ENCODE assay signal across 8 cellular contexts in the genomic region with DNA sequence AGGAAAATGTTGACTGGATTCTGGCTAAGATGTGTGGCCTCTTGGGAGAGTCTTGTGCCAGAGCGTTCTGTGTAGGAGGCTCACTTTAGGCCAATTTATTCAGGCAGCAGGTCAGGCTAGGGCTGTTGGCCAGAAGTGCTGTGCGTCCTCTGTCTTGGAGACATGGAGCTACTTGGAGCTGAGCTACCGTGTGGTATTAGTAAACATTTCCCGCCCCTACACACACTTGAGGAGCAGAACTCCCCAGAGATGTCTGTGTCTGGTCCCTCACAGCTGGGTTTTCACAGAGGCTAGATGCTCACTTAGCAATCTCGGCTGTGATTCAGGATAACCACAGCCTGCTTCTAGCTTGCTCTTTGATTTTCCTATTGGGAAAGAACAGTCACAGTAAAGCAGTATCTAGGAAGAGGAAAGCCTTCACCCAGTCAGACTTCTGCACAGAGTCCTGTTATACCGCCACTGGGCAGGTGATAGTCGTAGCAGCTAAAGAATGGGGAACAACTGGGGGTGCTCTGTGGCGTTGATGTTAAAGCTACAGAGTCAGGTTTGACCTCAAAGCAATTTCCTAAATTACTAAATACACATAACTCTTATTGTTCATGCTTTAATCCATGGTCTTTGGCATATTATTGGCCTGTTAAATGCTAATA.
A peak's percentile ranks its signal among the peaks of the same experiment; 100 is the strongest.
DNase-seq lines count a peak whose midpoint lies in the region; ATAC-seq and TF ChIP-seq lines count a peak whose summit lies in the region.

No MANE protein-coding gene starts in this region.

- POLR2A ChIA-PET in HEK293 (lab: Yijun Ruan, JAX), result no interaction called here

- peak; percentile 33 for ATAC-seq in GM18508 (IDR thresholded peaks at IDR 0.05; ENCODE audit: insufficient read depth, unreplicated experiment)
- peak; percentile 97 for ATAC-seq in Right ventricle myocardium inferior
- peak; percentile 67 for ATAC-seq in stimulated activated naive CD8-positive, alpha-beta T cell treated with anti-CD3 and anti-CD28 coated beads, Interleukin-15, amount 100 ng/mL, for 72 hours

- H3K27me3 Mint-ChIP-seq in stimulated activated naive CD8-positive, alpha-beta T cell treated with anti-CD3 and anti-CD28 coated beads, Interleukin-15, amount 100 ng/mL, for 72 hours, result no peaks in the 10 kb centered on the region

- H3K36me3 ChIP-seq in HEK293 (ENCODE audit: control insufficient read depth in 2 of 2, insufficient read depth in 1 of 2, low read length in 2 of 2), result no peaks in the 10 kb centered on the region; a peak in 1 of 3 replicates

- H3K27ac ChIP-seq in HEK293 (ENCODE audit: extremely low read depth, low read depth, low read length), result no peak overlapping the region

- peak overlapping the region; percentile 76 to 90 for H3K27ac Mint-ChIP-seq in stimulated activated naive CD8-positive, alpha-beta T cell treated with anti-CD3 and anti-CD28 coated beads, Interleukin-15, amount 100 ng/mL, for 72 hours

- peaks cover 0 to 8% of the 10 kb centered on the region in 2 donors for H3K9me3 Mint-ChIP-seq in stimulated activated naive CD8-positive, alpha-beta T cell treated with anti-CD3 and anti-CD28 coated beads, Interleukin-15, amount 100 ng/mL, for 72 hours

- H3K4me1 Mint-ChIP-seq in stimulated activated naive CD8-positive, alpha-beta T cell treated with anti-CD3 and anti-CD28 coated beads, Interleukin-15, amount 100 ng/mL, for 72 hours, result peaks cover 53% of the 10 kb centered on the region

- TF ChIP-seq CTCF in HEK293 (tag by site-specific recombination; IDR thresholded peaks at IDR 0.05), result no peak

- peak; percentile 48 for DNase-seq in NCI-H748 treated with DMSO at 0.1 percent for 48 hours (lab: John Stamatoyannopoulos, UW)
- DNase-seq in Right ventricle myocardium inferior (ENCODE audit: missing footprints), result peak; percentile 87
- DNase-seq in stimulated activated naive CD8-positive, alpha-beta T cell treated with anti-CD3 and anti-CD28 coated beads, Interleukin-15, amount 100 ng/mL, for 72 hours, result no peak
- no peak for DNase-seq in OCI-M1 (lab: John Stamatoyannopoulos, UW)
- DNase-seq in NOMO-1 treated with dmso at 0.1 percent for 144 hours (lab: John Stamatoyannopoulos, UW; ENCODE audit: unreplicated experiment), result no peak
- DNase-seq in COR-L47 (lab: John Stamatoyannopoulos, UW), result no peak

- H3K4me3 ChIP-seq in HEK293 (ENCODE audit: low read depth, low read length), result no peak overlapping the region

- intact Hi-C loops in Right ventricle myocardium inferior (cut with DNase I), result loop anchor here (1.0 kb wide), 2 partner anchors 20 to 86 kb away; a partner anchor contains a TSS

- no peaks in the 10 kb centered on the region for H3K9me3 ChIP-seq in HEK293 (ENCODE audit: control insufficient read depth, insufficient read depth, low read depth, low read length)

- peak overlapping the region; percentile 62 to 68 for H3K4me3 Mint-ChIP-seq in stimulated activated naive CD8-positive, alpha-beta T cell treated with anti-CD3 and anti-CD28 coated beads, Interleukin-15, amount 100 ng/mL, for 72 hours

- CTCF ChIA-PET in HEK293 (lab: Yijun Ruan, JAX), result interaction anchor here (0.6 to 0.7 kb wide), 2 partner anchors 671 to 981 kb away, joined by 3 read pairs; no protein-coding TSS in a partner anchor

- H3K4me1 ChIP-seq in HEK293 (ENCODE audit: control insufficient read depth, insufficient read depth, low read length), result peaks cover 4% of the 10 kb centered on the region; the same call in 1 of the 2 replicates

TF ChIP-seq in HEK293, 187 proteins besides CTCF, POLR2A, EP300 and RAD21:
- TF ChIP-seq FEZF1 (tag by site-specific recombination; IDR thresholded peaks at IDR 0.05), result peak; percentile 75; the same call in 1 of the 2 replicates
- TF ChIP-seq, protein P1, sequence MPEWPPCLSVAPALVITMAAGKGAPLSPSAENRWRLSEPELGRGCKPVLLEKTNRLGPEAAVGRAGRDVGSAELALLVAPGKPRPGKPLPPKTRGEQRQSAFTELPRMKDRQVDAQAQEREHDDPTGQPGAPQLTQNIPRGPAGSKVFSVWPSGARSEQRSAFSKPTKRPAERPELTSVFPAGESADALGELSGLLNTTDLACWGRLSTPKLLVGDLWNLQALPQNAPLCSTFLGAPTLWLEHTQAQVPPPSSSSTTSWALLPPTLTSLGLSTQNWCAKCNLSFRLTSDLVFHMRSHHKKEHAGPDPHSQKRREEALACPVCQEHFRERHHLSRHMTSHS (tag by site-specific recombination; IDR thresholded peaks at IDR 0.05), result no peak
TF ChIP-seq in HEK293: peak in this region for 1.

Comparison
In these comparisons a context has a peak if more than half of its experiments do, and no peak if none do; other contexts are left out.
1. ATAC-seq: peak in every context shown above with its lines; median percentile 97 in Right ventricle myocardium inferior; 67 in stimulated activated naive CD8-positive, alpha-beta T cell treated with anti-CD3 and anti-CD28 coated beads, Interleukin-15, amount 100 ng/mL, for 72 hours; 33 in GM18508.
2. DNase-seq: peak in NCI-H748 treated with DMSO at 0.1 percent for 48 hours (single experiment) and Right ventricle myocardium inferior (single experiment); none in stimulated activated naive CD8-positive, alpha-beta T cell treated with anti-CD3 and anti-CD28 coated beads, Interleukin-15, amount 100 ng/mL, for 72 hours (0 of 2), OCI-M1 (single experiment), NOMO-1 treated with dmso at 0.1 percent for 144 hours (single experiment) and COR-L47 (single experiment).